ENCODE assay signal across 9 cellular contexts in genomic region chr11:2298795-2299747, GRCh38. TPM values are rescaled to one million over a fixed set of nuclear protein-coding genes. Genes with fewer than 3 reads are reported as not detected.
A peak's percentile ranks its signal among the peaks of the same experiment; 100 is the strongest.
DNase-seq lines count a peak whose midpoint lies in the region; ATAC-seq and FAIRE-seq lines count a peak whose summit lies in the region.
"Had no signal": no experiment of that assay in that cellular context is flagged by ENCODE, and none has a peak within 500 bp of the region (broad histone marks: within the 10 kb centered on the region; RNA-seq: fewer than 3 reads in every experiment).

No MANE protein-coding gene starts in this region.

- FAIRE-seq in HTR-8/SVneo (lab: Jason Lieb, UNC): no peak
- FAIRE-seq in urothelium cell line (lab: Jason Lieb, UNC): no peak
- FAIRE-seq: endothelial cell of umbilical vein had no signal

- peaks cover 53% of the 10 kb centered on the region for H3K4me1 ChIP-seq in CD8-positive, alpha-beta memory T cell (ENCODE audit: insufficient read depth, low read length)

- H3K27ac Mint-ChIP-seq in CD8-positive, alpha-beta memory T cell: peak overlapping the region in 7 of 8 donors; percentile 38 to 91 (median 71)

- no peaks in the 10 kb centered on the region for H3K27me3 ChIP-seq in CD8-positive, alpha-beta memory T cell (ENCODE audit: insufficient read depth, low read length, poor library complexity, severe bottlenecking)

- no peak overlapping the region for H3K4me3 ChIP-seq in CD8-positive, alpha-beta memory T cell (ENCODE audit: low read length)

- peak in 2 of 5 donors; percentile 23 to 77 for DNase-seq in CD8-positive, alpha-beta memory T cell
- DNase-seq in HTR-8/SVneo (ENCODE audit: insufficient read length, low spot score) (peak; percentile 53), kidney tubule cell (ENCODE audit: low spot score) (peak; percentile 43), ureter (ENCODE audit: low spot score) (peak; percentile 62), urothelium cell line (ENCODE audit: low spot score) (no peak), pons (ENCODE audit: low spot score) (no peak)
- DNase-seq in activated CD8-positive, alpha-beta memory T cell treated with anti-CD3 and anti-CD28 coated beads, Interleukin-2, amount 50 U/mL, for 48 hours: peak; percentile 63

- CTCF ChIA-PET in CD8-positive, alpha-beta memory T cell (lab: Charles Lee): interaction anchor here (0.9 to 9.7 kb wide), 8 partner anchors 9 to 594 kb away, joined by 3 to 317 read pairs (median 5); no protein-coding TSS in a partner anchor

- peaks cover 6% of the 10 kb centered on the region for H3K36me3 ChIP-seq in CD8-positive, alpha-beta memory T cell (ENCODE audit: insufficient read depth, low read length)

- peaks cover 0 to 19% (median 0%) of the 10 kb centered on the region in 3 donors for H3K36me3 Mint-ChIP-seq in CD8-positive, alpha-beta memory T cell

- H3K4me3 Mint-ChIP-seq in CD8-positive, alpha-beta memory T cell: peak overlapping the region; percentile 68 to 85 (median 78)

- no peaks in the 10 kb centered on the region for H3K9me3 ChIP-seq in CD8-positive, alpha-beta memory T cell (ENCODE audit: low read length)

- peaks cover 25 to 90% (median 41%) of the 10 kb centered on the region in 3 donors for H3K4me1 Mint-ChIP-seq in CD8-positive, alpha-beta memory T cell

- no peak overlapping the region for H3K27ac ChIP-seq in CD8-positive, alpha-beta memory T cell (ENCODE audit: low read depth, low read length)

- no peaks in the 10 kb centered on the region for H3K27me3 Mint-ChIP-seq in CD8-positive, alpha-beta memory T cell

- ATAC-seq in GM18909 (IDR thresholded peaks at IDR 0.05; ENCODE audit: poor library complexity, unreplicated experiment): no peak

- no peaks in the 10 kb centered on the region for H3K9me3 Mint-ChIP-seq in CD8-positive, alpha-beta memory T cell

- POLR2A ChIA-PET in CD8-positive, alpha-beta memory T cell (lab: Charles Lee): interaction anchor here (1.1 kb wide), 1 partner anchor 600 kb away, joined by 3 read pairs; no protein-coding TSS in a partner anchor

RNA-seq across cellular contexts. Expression of gene C11orf21, which starts 2.6 kb away (rescaled TPM):
- total RNA-seq in CD8-positive, alpha-beta memory T cell: 1 to 10 TPM; 8.8 to 9.4 TPM
- polyA plus RNA-seq in CD8-positive, alpha-beta memory T cell: 30.1 TPM
- total RNA-seq in ureter: 2.3 TPM
- total RNA-seq: endothelial cell of umbilical vein had no signal
- polyA plus RNA-seq: endothelial cell of umbilical vein had no signal

RNA-seq across cellular contexts. Expression of gene TSPAN32, which starts 2.7 kb away (rescaled TPM):
- 1 to 10 TPM; 6.6 to 7.4 TPM for total RNA-seq in CD8-positive, alpha-beta memory T cell
- polyA plus RNA-seq in CD8-positive, alpha-beta memory T cell: 68.5 TPM
- 4.3 TPM for total RNA-seq in ureter
- total RNA-seq: endothelial cell of umbilical vein had no signal
- polyA plus RNA-seq: endothelial cell of umbilical vein had no signal

RNA-seq across cellular contexts. Expression of gene ASCL2, which starts 28.7 kb away (rescaled TPM):
- total RNA-seq in CD8-positive, alpha-beta memory T cell: under 1 TPM; 0.22 to 0.55 TPM
- 8.9 TPM for polyA plus RNA-seq in CD8-positive, alpha-beta memory T cell
- total RNA-seq in ureter: 7.9 TPM
- total RNA-seq: endothelial cell of umbilical vein had no signal
- polyA plus RNA-seq: endothelial cell of umbilical vein had no signal

Comparison
In these comparisons a context has a peak if more than half of its experiments do, and no peak if none do; other contexts are left out.
1. DNase-seq: peak in HTR-8/SVneo (single experiment), activated CD8-positive, alpha-beta memory T cell treated with anti-CD3 and anti-CD28 coated beads, Interleukin-2, amount 50 U/mL, for 48 hours (single experiment), kidney tubule cell (single experiment) and ureter (single experiment); none in urothelium cell line (single experiment) and pons (single experiment).